In the genomic region with DNA sequence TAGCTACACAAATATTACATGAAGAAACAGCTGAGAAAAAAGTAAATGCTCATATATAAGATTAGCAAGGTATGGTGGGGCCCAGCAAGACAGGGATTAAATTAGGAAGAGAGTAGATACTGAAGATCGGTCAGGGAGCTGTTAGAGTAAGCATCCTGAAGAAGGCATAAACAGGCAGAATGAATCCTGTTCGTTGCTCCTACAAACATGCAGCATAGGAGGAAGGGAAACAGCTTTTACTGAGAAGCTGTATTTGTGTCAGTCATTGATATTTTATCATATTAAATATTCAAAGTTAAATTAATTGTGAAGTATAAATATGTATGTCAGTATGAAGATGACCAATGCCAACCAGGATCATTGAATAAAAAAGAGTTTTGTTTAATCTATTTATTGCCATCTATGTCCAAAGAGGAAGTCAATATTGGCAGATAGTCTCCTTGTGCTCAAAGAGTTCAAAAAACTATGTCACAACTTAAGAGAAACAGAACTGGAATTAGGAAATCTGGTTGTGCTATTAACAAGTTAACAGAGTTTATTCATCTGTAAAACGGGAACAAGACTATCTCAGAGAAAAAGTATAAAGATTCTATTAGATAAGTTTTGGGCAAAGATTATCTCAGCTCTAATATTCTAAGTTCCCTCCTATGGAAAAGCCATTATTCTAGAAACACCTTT, we compare ENCODE assay signal across 34 cellular contexts.
"Had no signal": no experiment of that assay in that cellular context is flagged by ENCODE, and none has a peak within 500 bp of the region (broad histone marks: within the 10 kb centered on the region; RNA-seq: fewer than 3 reads in every experiment).

No MANE protein-coding gene starts in this region.

- H3K4me1 ChIP-seq: adrenal gland, ascending aorta, body of pancreas, breast epithelium had no signal

- H3K9me3 ChIP-seq: adrenal gland, ascending aorta, body of pancreas, breast epithelium had no signal

- H3K36me3 ChIP-seq: adrenal gland, ascending aorta, brain microvascular endothelial cell, breast epithelium, cardiac muscle cell had no signal

- ATAC-seq: activated naive CD4-positive, alpha-beta T cell treated with anti-CD3 and anti-CD28 coated beads, Interleukin-2, amount 50 U/mL, for 72 hours; activated naive CD8-positive, alpha-beta T cell treated with anti-CD3 and anti-CD28 coated beads, Interleukin-2, amount 50 U/mL, for 24 hours; activated T-cell treated with anti-CD3 and anti-CD28 coated beads, Interleukin-2, amount 50 U/mL, for 4 hours; activated T-cell treated with anti-CD3 and anti-CD28 coated beads, Interleukin-2, amount 50 U/mL, for 72 hours; activated T-helper 17 cell treated with anti-CD3 and anti-CD28 coated beads, Interleukin-2, amount 50 U/mL, for 72 hours; body of pancreas had no signal

- H3K27me3 ChIP-seq: adrenal gland, ascending aorta, body of pancreas, brain microvascular endothelial cell, breast epithelium, cardiac muscle cell had no signal

- H3K4me3 ChIP-seq: adrenal gland, ascending aorta, body of pancreas, breast epithelium, cardiac muscle cell had no signal

- FAIRE-seq: astrocyte, bronchial epithelial cell had no signal

- H3K27ac ChIP-seq: adrenal gland, ascending aorta, body of pancreas, brain microvascular endothelial cell, breast epithelium, cardiac muscle cell had no signal

- DNase-seq: activated effector memory CD4-positive, alpha-beta T cell treated with anti-CD3 and anti-CD28 coated beads, Interleukin-2, amount 50 U/mL, for 16 hours; activated effector memory CD4-positive, alpha-beta T cell treated with Interleukin-2 at 50 U/mL for 16 hours; activated gamma-delta T cell; activated gamma-delta T cell treated with Interleukin-2 at 50 U/mL for 16 hours; activated naive CD4-positive, alpha-beta T cell; activated naive CD4-positive, alpha-beta T cell treated with anti-CD3 and anti-CD28 coated beads for 36 hours; activated naive CD4-positive, alpha-beta T cell treated with anti-CD3 and anti-CD28 coated beads, Interleukin-2, amount 10 ng/mL, durations not matched to agents 7 days and 5 days; activated naive CD4-positive, alpha-beta T cell treated with anti-CD3 and anti-CD28 coated beads, Interleukin-2, amount 50 U/mL, for 16 hours; activated naive CD4-positive, alpha-beta T cell treated with Interleukin-2 at 50 U/mL for 16 hours; activated naive CD8-positive, alpha-beta T cell treated with anti-CD3 and anti-CD28 coated beads for 36 hours; activated naive CD8-positive, alpha-beta T cell treated with anti-CD3 and anti-CD28 coated beads, Interleukin-2, amount 10 ng/mL, durations not matched to agents 7 days and 5 days; activated naive CD8-positive, alpha-beta T cell treated with anti-CD3 and anti-CD28 coated beads, Interleukin-2, amount 50 U/mL, for 24 hours; activated T-cell treated with anti-CD3 and anti-CD28 coated beads, Interleukin-2, amount 50 U/mL, for 1 hour; activated T-cell treated with anti-CD3 and anti-CD28 coated beads, Interleukin-2, amount 50 U/mL, for 24 hours; activated T-cell treated with anti-CD3 and anti-CD28 coated beads, Interleukin-2, amount 50 U/mL, for 4 hours; activated T-cell treated with anti-CD3 and anti-CD28 coated beads, Interleukin-2, amount 50 U/mL, for 48 hours; activated T-cell treated with anti-CD3 and anti-CD28 coated beads, Interleukin-2, amount 50 U/mL, for 72 hours; adrenal gland; amniotic stem cell; amygdala; anterior cingulate cortex; aorta; body of pancreas; brain microvascular endothelial cell; caudate nucleus; central memory CD4-positive, alpha-beta T cell; cerebellar nuclear complex had no signal
